ENCODE assay signal across 28 cellular contexts in the genomic region with DNA sequence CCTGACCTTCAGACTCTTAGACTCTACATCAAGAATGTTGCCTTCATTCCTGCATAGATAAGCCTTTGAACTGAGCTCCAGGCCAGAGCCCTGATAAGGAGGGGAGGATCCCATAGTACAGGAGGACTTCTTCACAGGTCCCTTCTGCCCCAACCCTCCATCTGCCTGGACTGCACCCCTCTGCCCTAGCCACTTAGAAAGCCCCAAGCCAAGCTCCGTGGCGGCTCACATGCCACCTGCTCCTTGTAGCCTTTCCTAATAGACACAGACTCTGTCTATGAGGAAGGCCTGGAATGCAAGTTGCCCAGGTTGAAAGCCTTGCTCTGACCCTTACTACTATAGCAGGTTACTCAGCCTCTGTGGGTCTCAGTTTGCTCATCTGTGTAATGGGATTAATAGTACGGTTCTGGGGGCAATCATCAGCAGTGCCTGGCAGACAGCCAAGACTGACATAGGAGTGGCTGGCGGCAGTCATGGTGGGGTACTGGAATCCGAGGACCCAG. TPM values are rescaled to one million over a fixed set of nuclear protein-coding genes. Genes with fewer than 3 reads are reported as not detected.
DNase-seq lines count a peak whose midpoint lies in the region; ATAC-seq, FAIRE-seq and TF ChIP-seq lines count a peak whose summit lies in the region.
"Had no signal": no experiment of that assay in that cellular context is flagged by ENCODE, and none has a peak within 500 bp of the region (broad histone marks: within the 10 kb centered on the region; RNA-seq: fewer than 3 reads in every experiment).

No MANE protein-coding gene starts in this region.

- ATAC-seq in HG02852 (IDR thresholded peaks at IDR 0.05; ENCODE audit: unreplicated experiment): no peak
- ATAC-seq: lower lobe of right lung, T-helper 17 cell had no signal

- DNase-seq in activated effector memory CD4-positive, alpha-beta T cell treated with anti-CD3 and anti-CD28 coated beads, Interleukin-2, amount 50 U/mL, for 16 hours: peak; percentile 42
- DNase-seq in activated effector memory CD4-positive, alpha-beta T cell treated with Interleukin-2 at 50 U/mL for 16 hours: no peak
- DNase-seq in NCI-H226 (peak; percentile 61), hepatocyte (ENCODE audit: low spot score) (peak; percentile 69), small intestine (peak; percentile 91), NCI-H446 (lab: John Stamatoyannopoulos, UW) (no peak), HuH-7.5 (ENCODE audit: low spot score) (no peak)
- DNase-seq: activated CD4-positive, alpha-beta T cell treated with anti-CD3 and anti-CD28 coated beads, Interleukin-2, amount 50 U/mL, for 4 hours; activated naive CD4-positive, alpha-beta T cell treated with anti-CD3 and anti-CD28 coated beads, Interleukin-2, amount 10 ng/mL, durations not matched to agents 7 days and 5 days; adrenal gland; brain microvascular endothelial cell; DMS79; effector CD4-positive, alpha-beta T cell; GDM1; GM23248; KG1; lower lobe of right lung; NCI-H1930; NCI-H69; nephron progenitor cell; PC-9; SHP77; stimulated activated naive CD4-positive, alpha-beta T cell; T-helper 17 cell had no signal

- peaks cover 21% of the 10 kb centered on the region for H3K4me1 ChIP-seq in hepatocyte (ENCODE audit: insufficient read depth)
- H3K4me1 ChIP-seq in small intestine (ENCODE audit: control insufficient read depth in 2 of 2, insufficient read depth in 1 of 2, low read depth in 1 of 2, low read length in 1 of 2): peaks cover 0 to 12% of the 10 kb centered on the region in 2 donors
- H3K4me1 ChIP-seq: adrenal gland, lower lobe of right lung had no signal

- peaks cover 6% of the 10 kb centered on the region for H3K79me2 ChIP-seq in hepatocyte

- no peaks in the 10 kb centered on the region for H4K20me1 ChIP-seq in hepatocyte (ENCODE audit: insufficient read depth, poor library complexity, severe bottlenecking)

- H3K9me3 ChIP-seq in hepatocyte (ENCODE audit: low read depth) (no peaks in the 10 kb centered on the region), small intestine (ENCODE audit: control insufficient read depth, low read depth) (no peaks in the 10 kb centered on the region)
- H3K9me3 ChIP-seq: adrenal gland, lower lobe of right lung, suprapubic skin had no signal

- H3K36me3 ChIP-seq in hepatocyte (replicated peaks; ENCODE audit: insufficient read depth, low read depth): no peaks in the 10 kb centered on the region
- no peaks in the 10 kb centered on the region for H3K36me3 ChIP-seq in small intestine (ENCODE audit: control insufficient read depth in 2 of 2, insufficient read depth in 2 of 2, low read length in 2 of 2)
- H3K36me3 ChIP-seq: adrenal gland, brain microvascular endothelial cell, lower lobe of right lung, suprapubic skin had no signal

- no peaks in the 10 kb centered on the region for H3K9me2 ChIP-seq in hepatocyte (replicated peaks; ENCODE audit: insufficient read depth)

- H3K27ac ChIP-seq in hepatocyte (peak overlapping the region; percentile 75), small intestine (ENCODE audit: low read depth in 1 of 2, low read length in 1 of 2) (peak overlapping the region in 1 of 2 donors; percentile 8)
- H3K27ac ChIP-seq: adrenal gland, brain microvascular endothelial cell, GM23248, lower lobe of right lung, PC-9, suprapubic skin had no signal

- no peak for TF ChIP-seq CTCF in hepatocyte (IDR thresholded peaks at IDR 0.05; ENCODE audit: poor library complexity)

- H3K4me2 ChIP-seq in hepatocyte: peak overlapping the region; percentile 13
- H3K4me2 ChIP-seq: PC-9 had no signal

- FAIRE-seq in small intestine (lab: Jason Lieb, UNC): no peak
- FAIRE-seq: islet of Langerhans, TTC549 had no signal

- WGBS in hepatocyte (ENCODE audit: low lambda C conversion rate, missing lambda C conversion rate): 76% methylated on average over 5 of the region's 5 CpGs
- 17 to 55% (median 33%) methylated on average over 5 of the region's 5 CpGs for WGBS in small intestine, 3 donors

- H2AFZ ChIP-seq in hepatocyte: no peak overlapping the region
- H2AFZ ChIP-seq: GM23248, PC-9 had no signal

- H3K4me3 ChIP-seq in hepatocyte: no peak overlapping the region
- H3K4me3 ChIP-seq in small intestine (ENCODE audit: low read depth in 1 of 2, low read length in 2 of 2): no peak overlapping the region
- H3K4me3 ChIP-seq: adrenal gland, GM23248, lower lobe of right lung, PC-9, suprapubic skin had no signal

- H3K27me3 ChIP-seq in hepatocyte (no peaks in the 10 kb centered on the region), small intestine (ENCODE audit: control insufficient read depth in 2 of 2, insufficient read depth in 2 of 2, low read length in 2 of 2) (no peaks in the 10 kb centered on the region)
- H3K27me3 ChIP-seq: adrenal gland, brain microvascular endothelial cell had no signal

RNA-seq across cellular contexts. Expression of a gene that starts 11.6 kb away (rescaled TPM):
- 40.5 and 52.5 TPM in 2 replicates for total RNA-seq in hepatocyte
- 31.7 and 36.0 TPM in 2 replicates for polyA plus RNA-seq in hepatocyte
- 1 to 10 TPM in 2 of 3 donors, under 1 TPM in 1; 0.67 to 6.8 (median 6.2) TPM for polyA plus RNA-seq in small intestine
- total RNA-seq: GM23248 had no signal

Comparison
In these comparisons a context has a peak if more than half of its experiments do, and no peak if none do; other contexts are left out.
1. DNase-seq: peak in activated effector memory CD4-positive, alpha-beta T cell treated with anti-CD3 and anti-CD28 coated beads, Interleukin-2, amount 50 U/mL, for 16 hours (single experiment), NCI-H226 (single experiment), hepatocyte (single experiment) and small intestine (single experiment); none in activated effector memory CD4-positive, alpha-beta T cell treated with Interleukin-2 at 50 U/mL for 16 hours (single experiment), NCI-H446 (0 of 2) and HuH-7.5 (single experiment).